10 cellular contexts compared by ENCODE assay signal in the genomic region with DNA sequence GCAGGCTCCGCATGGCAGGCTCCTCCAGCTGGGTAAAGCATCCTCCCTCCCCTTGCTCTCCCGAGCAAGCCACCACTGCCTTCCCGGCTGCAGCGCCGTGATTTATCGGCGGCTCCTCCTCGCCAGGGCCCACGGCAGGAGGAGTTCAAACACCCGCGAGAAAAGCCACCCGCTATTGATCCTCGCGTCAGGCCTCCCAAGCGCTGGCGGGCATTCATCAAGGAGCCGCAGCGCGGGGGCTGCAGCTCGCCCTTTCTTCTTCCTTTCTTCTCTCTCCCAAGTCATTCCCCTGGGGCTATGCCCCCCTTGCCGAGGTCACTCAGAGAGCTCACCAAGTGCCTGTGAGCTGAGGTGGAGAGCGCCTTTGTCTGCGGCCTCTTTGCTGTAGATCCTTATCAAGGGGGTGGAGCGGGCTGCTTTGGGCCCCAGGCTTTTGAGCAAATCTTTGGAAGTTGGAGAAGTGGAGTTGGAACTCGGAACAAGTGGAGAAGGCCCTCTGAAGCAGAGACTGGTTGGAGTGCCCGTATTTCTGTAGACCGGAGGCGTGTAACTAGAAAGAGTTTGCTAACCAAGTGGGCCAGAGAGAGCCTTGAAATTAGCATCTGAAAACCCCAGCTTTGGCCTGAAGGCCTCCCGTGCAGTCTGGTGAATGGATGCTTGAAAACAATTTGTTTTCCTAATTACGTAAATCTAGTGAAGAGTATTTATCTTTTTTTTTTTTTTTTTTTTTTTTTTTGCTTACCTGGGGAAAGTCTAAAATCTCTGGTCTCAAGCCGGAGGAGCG.
DNase-seq lines count a peak whose midpoint lies in the region; ATAC-seq and TF ChIP-seq lines count a peak whose summit lies in the region.
"Had no signal": no experiment of that assay in that cellular context is flagged by ENCODE, and none has a peak within 500 bp of the region (broad histone marks: within the 10 kb centered on the region; RNA-seq: fewer than 3 reads in every experiment).

No MANE protein-coding gene starts in this region.

- H3K4me1 Mint-ChIP-seq in CD4-positive, CD25-positive, alpha-beta regulatory T cell: peaks cover 5 to 49% (median 33%) of the 10 kb centered on the region in 4 donors
- H3K4me1 Mint-ChIP-seq in IgD-negative memory B cell: peaks cover 14 to 26% (median 22%) of the 10 kb centered on the region in 3 donors

- H3K9me3 ChIP-seq in CD4-positive, CD25-positive, alpha-beta regulatory T cell (ENCODE audit: control insufficient read depth in 2 of 2, low read length in 2 of 2): no peaks in the 10 kb centered on the region
- H3K9me3 ChIP-seq in esophagus muscularis mucosa: no peaks in the 10 kb centered on the region
- H3K9me3 ChIP-seq in neuron (ENCODE audit: low read length): no peaks in the 10 kb centered on the region
- H3K9me3 ChIP-seq: testis had no signal

- no peak for TF ChIP-seq EP300 in esophagus muscularis mucosa (IDR thresholded peaks at IDR 0.05)

- no peak overlapping the region for H2AFZ ChIP-seq in neuron (ENCODE audit: low read depth, low read length)

- TF ChIP-seq POLR2A in esophagus muscularis mucosa (IDR thresholded peaks at IDR 0.05; ENCODE audit: low read depth): no peak

- peak overlapping the region in 1 of 3 donors; percentile 63 for H3K27ac Mint-ChIP-seq in CD4-positive, CD25-positive, alpha-beta regulatory T cell
- H3K27ac Mint-ChIP-seq in IgD-negative memory B cell: peak overlapping the region in 2 of 3 donors; percentile 76 to 95

- no peak overlapping the region for H3K27ac ChIP-seq in CD4-positive, CD25-positive, alpha-beta regulatory T cell (ENCODE audit: insufficient read depth, low read length, poor library complexity, severe bottlenecking)
- H3K27ac ChIP-seq in esophagus muscularis mucosa (replicated peaks in 1 of 4): peak overlapping the region in 3 of 4 donors; percentile 66 to 80 (median 70)
- H3K27ac ChIP-seq: testis had no signal

- peaks cover 27% of the 10 kb centered on the region for H3K4me1 ChIP-seq in CD4-positive, CD25-positive, alpha-beta regulatory T cell (ENCODE audit: control insufficient read depth, insufficient read depth, low read length, poor library complexity, severe bottlenecking)
- peaks cover 84 to 96% (median 95%) of the 10 kb centered on the region in 4 donors for H3K4me1 ChIP-seq in esophagus muscularis mucosa
- peaks cover 78% of the 10 kb centered on the region for H3K4me1 ChIP-seq in neuron (ENCODE audit: insufficient read depth, low read length)

- DNase-seq in CD4-positive, CD25-positive, alpha-beta regulatory T cell: no peak
- no peak for DNase-seq in esophagus muscularis mucosa (ENCODE audit: extremely low spot score)
- DNase-seq in stimulated activated naive CD4-positive, alpha-beta T cell treated with Interleukin-2 at 50 U/mL for 16 hours (lab: John Stamatoyannopoulos, UW): no peak
- DNase-seq: cerebellar nuclear complex had no signal

- no peak for TF ChIP-seq CTCF in esophagus muscularis mucosa (IDR thresholded peaks at IDR 0.05)

- no peaks in the 10 kb centered on the region for H3K27me3 Mint-ChIP-seq in CD4-positive, CD25-positive, alpha-beta regulatory T cell
- peaks cover 8% of the 10 kb centered on the region for H3K27me3 Mint-ChIP-seq in IgD-negative memory B cell

- peak overlapping the region; percentile 40 to 95 (median 68) for H3K4me3 Mint-ChIP-seq in CD4-positive, CD25-positive, alpha-beta regulatory T cell
- peak overlapping the region in 2 of 4 donors; percentile 30 to 78 for H3K4me3 Mint-ChIP-seq in IgD-negative memory B cell

- ATAC-seq in CD4-positive, CD25-positive, alpha-beta regulatory T cell (ENCODE audit: low read depth in 2 of 2): no peak
- no peak for ATAC-seq in GM18907 (IDR thresholded peaks at IDR 0.05; ENCODE audit: unreplicated experiment)
- no peak for ATAC-seq in GM19351 (IDR thresholded peaks at IDR 0.05; ENCODE audit: unreplicated experiment)
- ATAC-seq in GM21367 (IDR thresholded peaks at IDR 0.05; ENCODE audit: unreplicated experiment): no peak

- H3K36me3 Mint-ChIP-seq in CD4-positive, CD25-positive, alpha-beta regulatory T cell: peaks cover 8% of the 10 kb centered on the region
- no peaks in the 10 kb centered on the region for H3K36me3 Mint-ChIP-seq in IgD-negative memory B cell

- no peak overlapping the region for H3K4me3 ChIP-seq in CD4-positive, CD25-positive, alpha-beta regulatory T cell (ENCODE audit: low read depth, low read length)
- no peak overlapping the region for H3K4me3 ChIP-seq in esophagus muscularis mucosa
- H3K4me3 ChIP-seq in neuron (ENCODE audit: low read length): peak overlapping the region; percentile 16
- H3K4me3 ChIP-seq: testis had no signal

- intact Hi-C loops in esophagus muscularis mucosa (cut with DNase I): no loop called here

- no peaks in the 10 kb centered on the region for H3K36me3 ChIP-seq in CD4-positive, CD25-positive, alpha-beta regulatory T cell (ENCODE audit: control insufficient read depth, insufficient read depth, low read length)
- H3K36me3 ChIP-seq in esophagus muscularis mucosa: peaks cover 0 to 16% (median 6%) of the 10 kb centered on the region in 4 donors
- H3K36me3 ChIP-seq in neuron (ENCODE audit: insufficient read depth, low read length): no peaks in the 10 kb centered on the region

- H3K27me3 ChIP-seq in CD4-positive, CD25-positive, alpha-beta regulatory T cell (ENCODE audit: control insufficient read depth, insufficient read depth, low read length): no peaks in the 10 kb centered on the region
- H3K27me3 ChIP-seq in esophagus muscularis mucosa (no peaks in the 10 kb centered on the region), neuron (ENCODE audit: insufficient read depth, low read length) (no peaks in the 10 kb centered on the region)
- H3K27me3 ChIP-seq: testis had no signal

- WGBS in esophagus muscularis mucosa: 75% methylated on average over 31 of the region's 32 CpGs

- no peaks in the 10 kb centered on the region for H3K9me3 Mint-ChIP-seq in CD4-positive, CD25-positive, alpha-beta regulatory T cell
- H3K9me3 Mint-ChIP-seq in IgD-negative memory B cell: no peaks in the 10 kb centered on the region
